21 cellular contexts compared by ENCODE assay signal in the genomic region with DNA sequence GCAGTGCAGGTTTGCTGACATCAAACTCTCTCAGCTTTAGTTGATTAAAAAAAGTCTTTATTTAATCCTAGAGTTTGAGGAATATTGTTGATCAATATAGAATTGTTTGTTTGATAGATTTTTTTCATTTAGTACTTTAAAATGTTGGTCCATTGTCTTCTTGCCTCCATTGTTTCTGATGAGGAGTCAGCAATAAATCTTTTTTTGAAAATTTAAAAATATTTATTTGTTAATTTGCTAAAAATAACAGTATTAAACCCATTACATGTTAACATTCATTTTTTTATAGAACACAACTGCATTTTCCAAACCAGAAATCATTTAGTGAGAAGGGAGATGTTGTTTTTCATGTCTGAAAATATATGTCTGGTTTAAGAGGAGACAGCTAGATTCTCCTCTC.
DNase-seq lines count a peak whose midpoint lies in the region; ATAC-seq, FAIRE-seq and TF ChIP-seq lines count a peak whose summit lies in the region.
"Had no signal": no experiment of that assay in that cellular context is flagged by ENCODE, and none has a peak within 500 bp of the region (broad histone marks: within the 10 kb centered on the region; RNA-seq: fewer than 3 reads in every experiment).

No MANE protein-coding gene starts in this region.

- H3K4me1 ChIP-seq in HepG2 (ENCODE audit: insufficient read depth, low read length) (no peaks in the 10 kb centered on the region), right lobe of liver (no peaks in the 10 kb centered on the region), K562 (replicated peaks in 1 of 2; ENCODE audit: control insufficient read depth in 2 of 2, insufficient read depth in 2 of 2, low read length in 2 of 2) (no peaks in the 10 kb centered on the region)
- H3K4me1 ChIP-seq: A549, BE2C, BLaER1, Caco-2 had no signal

- TF ChIP-seq POLR2A in HepG2 (IDR thresholded peaks at IDR 0.05; ENCODE audit: insufficient read depth in 1 of 2, low read depth in 2 of 2, low read length in 2 of 2): no peak
- TF ChIP-seq POLR2A in right lobe of liver (IDR thresholded peaks at IDR 0.05): no peak
- TF ChIP-seq POLR2A in K562 (conservative IDR thresholded peaks at IDR 0.05): no peak

- H3K4me3 ChIP-seq in HepG2 (replicated peaks in 1 of 3; ENCODE audit: insufficient read depth in 1 of 3, low read depth in 2 of 3, low read length in 3 of 3): no peak overlapping the region
- no peak overlapping the region for H3K4me3 ChIP-seq in right lobe of liver
- no peak overlapping the region for H3K4me3 ChIP-seq in K562
- H3K4me3 ChIP-seq: A549, BLaER1, GM12878 had no signal

- no peak for DNase-seq in HepG2 (ENCODE audit: low spot score)
- DNase-seq in right lobe of liver: no peak
- DNase-seq in RCC 7860 (ENCODE audit: low spot score): no peak
- DNase-seq in K562 (ENCODE audit: extremely low read depth in 1 of 4, low spot score in 3 of 4): no peak
- no peak for DNase-seq in SIG-M5 (lab: John Stamatoyannopoulos, UW)
- DNase-seq in GOT3 (lab: John Stamatoyannopoulos, UW): no peak
- DNase-seq: BE2C; C1 segment of cervical spinal cord; Caco-2; Calu3; CD4-positive, alpha-beta T cell; CD8-positive, alpha-beta T cell; DMS79 treated with DMSO at 0.1 percent for 48 hours; GDM1 had no signal

- CTCF ChIA-PET in HepG2 (lab: Yijun Ruan, JAX; ENCODE audit: low intra/inter-chr PET ratio, low total read pairs) (no interaction called here), K562 (lab: Yijun Ruan, JAX; ENCODE audit: low intra/inter-chr PET ratio) (no interaction called here)

- intact Hi-C loops in HepG2 (cut with micrococcal nuclease; ENCODE audit: unreplicated experiment): no loop called here
- intact Hi-C loops in right lobe of liver (cut with DNase I): no loop called here
- intact Hi-C loops in K562 (cut with micrococcal nuclease): no loop called here

- H3K79me2 ChIP-seq in HepG2 (ENCODE audit: insufficient read depth, low read length) (no peaks in the 10 kb centered on the region), K562 (ENCODE audit: control insufficient read depth, insufficient read depth, low read length) (no peaks in the 10 kb centered on the region)

- no TSS peak for BruUV-seq in HepG2 (replicated peaks; lab: Mats Ljungman, UMichigan)
- no TSS peak for BruUV-seq in K562 (replicated peaks; lab: Mats Ljungman, UMichigan)

- H3K36me3 ChIP-seq in HepG2 (replicated peaks in 1 of 2; ENCODE audit: control insufficient read depth in 1 of 2, insufficient read depth in 2 of 2, low read length in 2 of 2) (no peaks in the 10 kb centered on the region), right lobe of liver (no peaks in the 10 kb centered on the region), K562 (ENCODE audit: control insufficient read depth, insufficient read depth, low read length) (no peaks in the 10 kb centered on the region)
- H3K36me3 ChIP-seq: BE2C, BLaER1 had no signal

- H3K9me1 ChIP-seq in K562 (ENCODE audit: control insufficient read depth, insufficient read depth, low read length): no peaks in the 10 kb centered on the region

- H3K9ac ChIP-seq in HepG2 (ENCODE audit: insufficient read depth, low read depth, low read length) (no peak overlapping the region), K562 (ENCODE audit: insufficient read depth in 1 of 2, low read depth in 2 of 2, low read length in 2 of 2) (no peak overlapping the region)
- H3K9ac ChIP-seq: BLaER1 had no signal

- in situ Hi-C loops in HepG2 (cut with HindIII; ENCODE audit: extremely low pct_ligation_motif_present, low pct_unique_long_range_greater_than_20kb) (no loop called here), K562 (cut with MboI) (loop anchor here (25.0 kb wide), 1 partner anchor 1198 kb away; a partner anchor contains a TSS)

- H2AFZ ChIP-seq in HepG2 (ENCODE audit: low read length) (no peak overlapping the region), K562 (ENCODE audit: low read depth, low read length) (no peak overlapping the region)

- POLR2A ChIA-PET in HepG2 (lab: Yijun Ruan, JAX) (no interaction called here), K562 (lab: Yijun Ruan, JAX) (no interaction called here)

- TF ChIP-seq CTCF in HepG2 (CRISPR knock-in tag; IDR thresholded peaks at IDR 0.05) (no peak), right lobe of liver (IDR thresholded peaks at IDR 0.05) (no peak), K562 (IDR thresholded peaks at IDR 0.05 in 2 of 3, conservative IDR thresholded peaks at IDR 0.05 in 1 of 3; ENCODE audit: insufficient read depth in 2 of 3, low read depth in 1 of 3, low read length in 3 of 3) (no peak)

- H3K4me2 ChIP-seq in HepG2 (ENCODE audit: low read depth, low read length) (no peak overlapping the region), K562 (ENCODE audit: insufficient read depth, low read length) (no peak overlapping the region)
- H3K4me2 ChIP-seq: A549, BLaER1 had no signal

- no peaks in the 10 kb centered on the region for H4K20me1 ChIP-seq in HepG2 (ENCODE audit: insufficient read depth, low read length)
- no peaks in the 10 kb centered on the region for H4K20me1 ChIP-seq in K562 (replicated peaks; ENCODE audit: control insufficient read depth, insufficient read depth, low read length)
- H4K20me1 ChIP-seq: BLaER1 had no signal

- H3K9me3 ChIP-seq in HepG2 (ENCODE audit: low read length) (no peaks in the 10 kb centered on the region), right lobe of liver (no peaks in the 10 kb centered on the region), K562 (replicated peaks; ENCODE audit: control insufficient read depth, insufficient read depth, low read depth, low read length) (no peaks in the 10 kb centered on the region)
- H3K9me3 ChIP-seq: BE2C, Caco-2 had no signal

- TF ChIP-seq EP300 in HepG2 (IDR thresholded peaks at IDR 0.05; ENCODE audit: low read depth in 2 of 2, low read length in 2 of 2): no peak
- no peak for TF ChIP-seq EP300 in HepG2 (CRISPR knock-in tag; IDR thresholded peaks at IDR 0.05; ENCODE audit: borderline replicate concordance)
- no peak for TF ChIP-seq EP300 in K562 (IDR thresholded peaks at IDR 0.05; ENCODE audit: low read length)

- H3K27me3 ChIP-seq in HepG2 (ENCODE audit: control insufficient read depth in 1 of 2, insufficient read depth in 2 of 2, low read length in 2 of 2) (no peaks in the 10 kb centered on the region; a peak in 1 of 5 replicates), right lobe of liver (no peaks in the 10 kb centered on the region), K562 (ENCODE audit: control insufficient read depth in 2 of 2, insufficient read depth in 2 of 2, low read length in 2 of 2) (no peaks in the 10 kb centered on the region)
- H3K27me3 ChIP-seq: BE2C, BLaER1 had no signal

- ATAC-seq in HepG2 (no peak), right lobe of liver (no peak), K562 (no peak)
- ATAC-seq: A549; CD8-positive, alpha-beta T cell; GM12878 had no signal

- H3K27ac ChIP-seq in HepG2 (ENCODE audit: extremely low read length, insufficient read depth, low read length): no peak overlapping the region
- H3K27ac ChIP-seq in right lobe of liver: no peak overlapping the region
- H3K27ac ChIP-seq in K562 (ENCODE audit: extremely low read depth, low read depth, low read length): no peak overlapping the region
- H3K27ac ChIP-seq: 22Rv1, A549, BLaER1 had no signal

- FAIRE-seq in HepG2 (lab: Jason Lieb, UNC) (no peak), RCC 7860 (lab: Jason Lieb, UNC) (peak; percentile 21), K562 (lab: Jason Lieb, UNC) (no peak)
- FAIRE-seq: A549, D721Med, GM12878, GM12892, GM18507 had no signal

- no peak for TF ChIP-seq RAD21 in HepG2 (CRISPR knock-in tag; IDR thresholded peaks at IDR 0.05)
- TF ChIP-seq RAD21 in K562 (CRISPR knock-in tag; conservative IDR thresholded peaks at IDR 0.05 in 1 of 2, IDR thresholded peaks at IDR 0.05 in 1 of 2): no peak

TF ChIP-seq in HepG2, 621 proteins besides CTCF, POLR2A, EP300 and RAD21:
- TF ChIP-seq ZNF317 (CRISPR knock-in tag; IDR thresholded peaks at IDR 0.05) (peak; percentile 81), ZBTB1 (CRISPR knock-in tag; IDR thresholded peaks at IDR 0.05; ENCODE audit: borderline replicate concordance) (no peak)

TF ChIP-seq in K562, 482 proteins besides CTCF, POLR2A, EP300 and RAD21:
- TF ChIP-seq ZNF316 (IDR thresholded peaks at IDR 0.05) (peak; percentile 14; the same call in 1 of the 2 replicates), ARHGAP35 (IDR thresholded peaks at IDR 0.05; ENCODE audit: partially characterized antibody) (no peak)
TF ChIP-seq in K562: peak in this region for 1.
